In genomic region chr4:124907881-124908280, GRCh38 we compare ENCODE assay signal across 24 cellular contexts.
DNase-seq lines count a peak whose midpoint lies in the region; TF ChIP-seq lines count a peak whose summit lies in the region.
"Had no signal": no experiment of that assay in that cellular context is flagged by ENCODE, and none has a peak within 500 bp of the region (broad histone marks: within the 10 kb centered on the region; RNA-seq: fewer than 3 reads in every experiment).

No MANE protein-coding gene starts in this region.

- TF ChIP-seq RAD21 in SK-N-SH (IDR thresholded peaks at IDR 0.05; ENCODE audit: low read length) = no peak

- H3K36me3 ChIP-seq in SK-N-SH (replicated peaks in 1 of 2; ENCODE audit: control insufficient read depth in 1 of 2, insufficient read depth in 2 of 2, low read length in 1 of 2) = no peaks in the 10 kb centered on the region
- H3K36me3 ChIP-seq in esophagus squamous epithelium = no peaks in the 10 kb centered on the region
- H3K36me3 ChIP-seq: HAP-1, tibial artery had no signal

- peaks cover 0 to 14% of the 10 kb centered on the region in 2 experiments; a peak in 1 of 4 replicates for H3K4me1 ChIP-seq in SK-N-SH (ENCODE audit: control insufficient read depth in 1 of 2, insufficient read depth in 2 of 2, low read depth in 1 of 2, low read length in 1 of 2)
- peaks cover 5 to 42% (median 13%) of the 10 kb centered on the region in 3 donors for H3K4me1 ChIP-seq in esophagus squamous epithelium

- no peak overlapping the region for H3K4me2 ChIP-seq in SK-N-SH

- H3K27me3 Mint-ChIP-seq in progenitor cell of endocrine pancreas = no peaks in the 10 kb centered on the region
- H3K27me3 Mint-ChIP-seq: activated T-cell treated with anti-CD3 and anti-CD28 coated beads, Interleukin-2, amount 50 U/mL, for 24 hours; stimulated activated naive CD8-positive, alpha-beta T cell treated with anti-CD3 and anti-CD28 coated beads, Interleukin-15, Interleukin-2, amounts not matched to agents 100 ng/mL and 50 ng/mL, for 24 hours had no signal

- no peak overlapping the region for H2AFZ ChIP-seq in SK-N-SH (ENCODE audit: low read depth)

- no peak for TF ChIP-seq EP300 in SK-N-SH (IDR thresholded peaks at IDR 0.05; ENCODE audit: borderline replicate concordance in 1 of 2, low read depth in 1 of 2, low read length in 1 of 2)

- no peak for TF ChIP-seq POLR2A in esophagus squamous epithelium (IDR thresholded peaks at IDR 0.05)

- no peaks in the 10 kb centered on the region for H3F3A ChIP-seq in SK-N-SH (replicated peaks; ENCODE audit: insufficient read depth)

- CTCF ChIA-PET in SK-N-SH (lab: Yijun Ruan, JAX) = no interaction called here

- TF ChIP-seq CTCF in SK-N-SH (IDR thresholded peaks at IDR 0.05) (no peak), fibroblast of pulmonary artery (IDR thresholded peaks at IDR 0.05; ENCODE audit: low read length, missing control alignments) (no peak), progenitor cell of endocrine pancreas (IDR thresholded peaks at IDR 0.05; ENCODE audit: unreplicated experiment) (no peak), esophagus squamous epithelium (IDR thresholded peaks at IDR 0.05) (no peak)

- no peaks in the 10 kb centered on the region for H3K79me2 ChIP-seq in SK-N-SH (ENCODE audit: insufficient read depth)

- peaks cover 10% of the 10 kb centered on the region for H3K9me3 Mint-ChIP-seq in progenitor cell of endocrine pancreas (ENCODE audit: low read depth)

- peaks cover 16% of the 10 kb centered on the region for H3K4me1 Mint-ChIP-seq in progenitor cell of endocrine pancreas (ENCODE audit: low read depth)

- H3K27me3 ChIP-seq in SK-N-SH (ENCODE audit: insufficient read depth) (no peaks in the 10 kb centered on the region), esophagus squamous epithelium (no peaks in the 10 kb centered on the region)
- H3K27me3 ChIP-seq: tibial artery had no signal

- H4K20me1 ChIP-seq in SK-N-SH (ENCODE audit: insufficient read depth) = no peaks in the 10 kb centered on the region

- WGBS in SK-N-SH (ENCODE audit: low lambda C conversion rate) = 65% methylated on average over 3 of the region's 3 CpGs
- WGBS in esophagus squamous epithelium, 2 donors = 75 to 81% methylated on average over 3 of the region's 3 CpGs

- H3K27ac Mint-ChIP-seq in progenitor cell of endocrine pancreas = no peak overlapping the region
- H3K27ac Mint-ChIP-seq: activated T-cell treated with anti-CD3 and anti-CD28 coated beads, Interleukin-2, amount 50 U/mL, for 24 hours; stimulated activated naive CD8-positive, alpha-beta T cell treated with anti-CD3 and anti-CD28 coated beads, Interleukin-15, Interleukin-2, amounts not matched to agents 100 ng/mL and 50 ng/mL, for 24 hours had no signal

- DNase-seq in A172 (ENCODE audit: low spot score) (peak; percentile 62), GM04504 (ENCODE audit: low read depth) (peak; percentile 56), SK-N-SH (no peak), fibroblast of pulmonary artery (ENCODE audit: low read depth) (peak; percentile 87), COLO829 (ENCODE audit: low spot score) (no peak), progenitor cell of endocrine pancreas (ENCODE audit: low spot score, unreplicated experiment) (no peak), esophagus squamous epithelium (lab: John Stamatoyannopoulos, UW) (no peak)
- no peak for DNase-seq in effector CD4-positive, alpha-beta T cell
- DNase-seq: activated CD4-positive, alpha-beta T cell treated with anti-CD3 and anti-CD28 coated beads for 1 hour; activated T-cell treated with anti-CD3 and anti-CD28 coated beads, Interleukin-2, amount 50 U/mL, for 24 hours; caudate nucleus; dermis blood vessel endothelial cell; kidney glomerular epithelial cell; NCI-H1048; NCI-H187 treated with DMSO at 0.1 percent for 48 hours; NCI-H748 treated with DMSO at 0.1 percent for 48 hours; occipital lobe; OCI-M1; SHP77; tibial artery had no signal

- no peak overlapping the region for H3K4me3 Mint-ChIP-seq in progenitor cell of endocrine pancreas (ENCODE audit: low read depth)
- H3K4me3 Mint-ChIP-seq: activated T-cell treated with anti-CD3 and anti-CD28 coated beads, Interleukin-2, amount 50 U/mL, for 24 hours; stimulated activated naive CD8-positive, alpha-beta T cell treated with anti-CD3 and anti-CD28 coated beads, Interleukin-15, Interleukin-2, amounts not matched to agents 100 ng/mL and 50 ng/mL, for 24 hours had no signal

- peaks cover 4% of the 10 kb centered on the region for H3K36me3 Mint-ChIP-seq in progenitor cell of endocrine pancreas (ENCODE audit: insufficient read depth)

- intact Hi-C loops in esophagus squamous epithelium (cut with DNase I) = no loop called here

- H3K9ac ChIP-seq in SK-N-SH = no peak overlapping the region

- no peaks in the 10 kb centered on the region for H3K9me2 ChIP-seq in SK-N-SH

- POLR2A ChIA-PET in SK-N-SH (lab: Yijun Ruan, JAX) = no interaction called here

- peaks cover 6% of the 10 kb centered on the region; the same call in 1 of the 2 replicates for H3K9me3 ChIP-seq in SK-N-SH
- peaks cover 0 to 10% (median 0%) of the 10 kb centered on the region in 3 donors for H3K9me3 ChIP-seq in esophagus squamous epithelium

- H3K4me3 ChIP-seq in SK-N-SH (ENCODE audit: low read depth in 2 of 2, low read length in 1 of 2) (no peak overlapping the region), fibroblast of pulmonary artery (replicated peaks; ENCODE audit: low read depth, low read length) (no peak overlapping the region), esophagus squamous epithelium (no peak overlapping the region)
- H3K4me3 ChIP-seq: HAP-1, tibial artery had no signal

- H3K27ac ChIP-seq in SK-N-SH (ENCODE audit: low read depth in 2 of 2, low read length in 1 of 2) (no peak overlapping the region), esophagus squamous epithelium (no peak overlapping the region)
- H3K27ac ChIP-seq: 22Rv1, C4-2B, tibial artery had no signal

TF ChIP-seq in SK-N-SH, 30 proteins besides CTCF, POLR2A, EP300 and RAD21:
- TF ChIP-seq RFX5 (IDR thresholded peaks at IDR 0.05; ENCODE audit: low read length) = no peak
- peak; percentile 20; the same call in 1 of the 2 replicates for TF ChIP-seq TCF12 (IDR thresholded peaks at IDR 0.05)
TF ChIP-seq in SK-N-SH: peak in this region for 1.

Comparison
In these comparisons a context has a peak if more than half of its experiments do, and no peak if none do; other contexts are left out.
1. DNase-seq: peak in A172 (single experiment), GM04504 (single experiment) and fibroblast of pulmonary artery (single experiment); none in SK-N-SH (single experiment), COLO829 (single experiment), progenitor cell of endocrine pancreas (single experiment), effector CD4-positive, alpha-beta T cell (single experiment) and esophagus squamous epithelium (single experiment).